In genomic region chr1:239268007-239268406, GRCh38 we compare ENCODE assay signal across 33 cellular contexts.
"Had no signal": no experiment of that assay in that cellular context is flagged by ENCODE, and none has a peak within 500 bp of the region (broad histone marks: within the 10 kb centered on the region; RNA-seq: fewer than 3 reads in every experiment).

No MANE protein-coding gene starts in this region.

- H3K9me3 ChIP-seq: Peyer's patch had no signal

- H3K4me3 ChIP-seq: Peyer's patch, SJSA1 had no signal

- ATAC-seq: activated CD8-positive, alpha-beta memory T cell treated with anti-CD3 and anti-CD28 coated beads, Interleukin-2, amount 10 ng/mL, durations not matched to agents 7 days and 5 days; activated naive CD8-positive, alpha-beta T cell treated with anti-CD3 and anti-CD28 coated beads, Interleukin-2, amount 50 U/mL, for 24 hours; PC-3 had no signal

- H3K27me3 ChIP-seq: Peyer's patch, SJSA1 had no signal

- H3K27ac ChIP-seq: Peyer's patch, SJSA1, VCaP had no signal

- H3K36me3 ChIP-seq: Peyer's patch, SJSA1 had no signal

- DNase-seq: activated CD4-positive, alpha-beta memory T cell treated with anti-CD3 and anti-CD28 coated beads, Interleukin-2, amount 10 ng/mL, durations not matched to agents 7 days and 5 days; activated CD4-positive, alpha-beta T cell treated with anti-CD3 and anti-CD28 coated beads for 1 hour; activated CD4-positive, alpha-beta T cell treated with anti-CD3 and anti-CD28 coated beads for 48 hours; activated CD4-positive, CD25-positive, alpha-beta regulatory T cell; activated CD8-positive, alpha-beta memory T cell treated with anti-CD3 and anti-CD28 coated beads for 24 hours; activated CD8-positive, alpha-beta memory T cell treated with anti-CD3 and anti-CD28 coated beads, Interleukin-2, amount 10 ng/mL, durations not matched to agents 7 days and 5 days; activated CD8-positive, alpha-beta memory T cell treated with anti-CD3 and anti-CD28 coated beads, Interleukin-2, amount 50 U/mL, for 48 hours; activated effector memory CD4-positive, alpha-beta T cell treated with Interleukin-2 at 50 U/mL for 16 hours; activated naive CD4-positive, alpha-beta T cell treated with anti-CD3 and anti-CD28 coated beads, Interleukin-2, amount 10 ng/mL, durations not matched to agents 7 days and 5 days; activated naive CD8-positive, alpha-beta T cell treated with anti-CD3 and anti-CD28 coated beads, Interleukin-2, amount 50 U/mL, for 24 hours; activated T-cell treated with anti-CD3 and anti-CD28 coated beads, Interleukin-2, amount 50 U/mL, for 48 hours; anterior cingulate cortex; central memory CD4-positive, alpha-beta T cell; NCI-H1105; NCI-H1417 treated with DMSO at 0.1 percent for 48 hours; NCI-H1694; NCI-H1930; NCI-H2081 treated with DMSO at 0.1 percent for 48 hours; NCI-H226; NCI-H446 treated with DMSO at 0.1 percent for 48 hours; NCI-H524; NCI-H69; NK-92 treated with Interleukin-12 subunit alpha and Interleukin-12 subunit beta, amount 100 ng/mL, for 24 hours; PC-3; Peyer's patch; RPMI8226; SHP77 treated with DMSO at 0.1 percent for 48 hours; SW 1271; T-helper 1 cell; T-helper 2 cell; T-helper 9 cell had no signal

- H3K4me1 ChIP-seq: Peyer's patch, SJSA1 had no signal
